Comparison of ENCODE assay signal across 8 cellular contexts in the genomic region with DNA sequence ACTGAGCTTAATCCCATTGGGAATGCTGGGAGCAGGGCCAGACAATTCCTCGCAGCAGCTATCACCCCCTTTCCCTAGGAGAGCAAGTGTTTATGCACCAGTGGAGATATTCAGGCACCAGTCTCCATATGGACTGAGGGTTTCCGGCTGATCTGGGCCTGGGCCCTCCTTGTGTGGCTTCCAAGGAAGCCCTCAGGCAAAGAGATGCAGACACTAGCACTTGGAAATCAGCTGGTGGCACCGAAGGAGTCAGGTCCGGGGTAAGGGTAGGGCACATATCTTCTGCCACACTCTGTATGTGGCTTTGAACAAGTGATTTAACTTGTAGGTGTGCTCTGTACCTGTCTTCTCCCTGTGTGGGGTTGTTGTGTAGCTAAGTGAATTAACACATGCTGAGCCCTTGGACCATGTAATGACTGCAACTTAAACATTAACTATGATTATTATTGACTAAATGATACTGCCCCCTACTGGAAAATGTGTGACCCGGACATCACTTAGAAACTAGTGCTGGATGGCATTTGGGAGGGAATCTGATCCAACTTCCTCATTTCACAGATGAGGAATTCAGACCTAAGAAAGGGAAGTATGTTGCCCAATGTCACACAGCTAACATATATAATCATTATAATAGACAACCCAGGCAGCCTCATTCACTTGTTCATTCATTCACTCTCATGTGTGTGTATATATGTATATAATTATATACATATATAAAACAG. TPM values are rescaled to one million over a fixed set of nuclear protein-coding genes. Genes with fewer than 3 reads are reported as not detected.
A peak's percentile ranks its signal among the peaks of the same experiment; 100 is the strongest.
DNase-seq lines count a peak whose midpoint lies in the region; ATAC-seq and TF ChIP-seq lines count a peak whose summit lies in the region.

No MANE protein-coding gene starts in this region.

- no peak overlapping the region for H3K9ac ChIP-seq in smooth muscle cell (ENCODE audit: low read depth)

- no peaks in the 10 kb centered on the region for H4K20me1 ChIP-seq in smooth muscle cell (ENCODE audit: low read depth)

- peak; percentile 22 for DNase-seq in stimulated activated CD4-positive, alpha-beta T cell treated with anti-CD3 and anti-CD28 coated beads, Interleukin-15, amount 100 ng/mL, for 24 hours
- no peak for DNase-seq in stimulated activated CD4-positive, alpha-beta T cell treated with anti-CD3 and anti-CD28 coated beads, Interleukin-2, amount 100 ng/mL, for 24 hours
- peak; percentile 30 for DNase-seq in NCI-H1105 (lab: John Stamatoyannopoulos, UW)
- no peak for DNase-seq in WERI-Rb-1
- DNase-seq in right atrium auricular region (ENCODE audit: low spot score), result no peak
- DNase-seq in smooth muscle cell (lab: John Stamatoyannopoulos, UW; ENCODE audit: unreplicated experiment), result no peak
- DNase-seq in epidermal melanocyte (ENCODE audit: insufficient read length, low spot score), result no peak

- H3K36me3 ChIP-seq in WERI-Rb-1 (no peaks in the 10 kb centered on the region), right atrium auricular region (no peaks in the 10 kb centered on the region), smooth muscle cell (ENCODE audit: low read depth) (no peaks in the 10 kb centered on the region)

- no peaks in the 10 kb centered on the region for H3K79me2 ChIP-seq in smooth muscle cell (ENCODE audit: low read depth)

- no peaks in the 10 kb centered on the region for H3K27me3 ChIP-seq in WERI-Rb-1 (ENCODE audit: insufficient read depth, low read depth, severe bottlenecking)
- no peaks in the 10 kb centered on the region for H3K27me3 ChIP-seq in right atrium auricular region
- H3K27me3 ChIP-seq in smooth muscle cell (ENCODE audit: low read depth), result no peaks in the 10 kb centered on the region

- no peaks in the 10 kb centered on the region for H3F3A ChIP-seq in smooth muscle cell (ENCODE audit: low read depth)

- WGBS in smooth muscle cell (ENCODE audit: low lambda C conversion rate), result 54% methylated on average over 5 of the region's 5 CpGs

- no peaks in the 10 kb centered on the region for H3K4me1 ChIP-seq in right atrium auricular region
- H3K4me1 ChIP-seq in smooth muscle cell (ENCODE audit: low read depth), result no peaks in the 10 kb centered on the region

- H3K27ac ChIP-seq in WERI-Rb-1 (no peak overlapping the region), right atrium auricular region (no peak overlapping the region), smooth muscle cell (ENCODE audit: low read depth) (no peak overlapping the region)

- H2AFZ ChIP-seq in smooth muscle cell (ENCODE audit: low read depth), result no peak overlapping the region

- H3K9me3 ChIP-seq in WERI-Rb-1 (ENCODE audit: severe bottlenecking), result no peaks in the 10 kb centered on the region
- no peaks in the 10 kb centered on the region for H3K9me3 ChIP-seq in right atrium auricular region
- no peaks in the 10 kb centered on the region for H3K9me3 ChIP-seq in smooth muscle cell (replicated peaks; ENCODE audit: low read depth)

- TF ChIP-seq CTCF in WERI-Rb-1 (IDR thresholded peaks at IDR 0.05; ENCODE audit: low read depth, low read length) (peak; percentile 44), right atrium auricular region (IDR thresholded peaks at IDR 0.05) (peak; percentile 47 to 66), smooth muscle cell (IDR thresholded peaks at IDR 0.05; ENCODE audit: borderline replicate concordance, insufficient read depth, poor library complexity, severe bottlenecking) (peak; percentile 58)

- ATAC-seq in HG02588 (IDR thresholded peaks at IDR 0.05; ENCODE audit: unreplicated experiment), result no peak

- H3K4me3 ChIP-seq in WERI-Rb-1 (ENCODE audit: low read depth, low read length) (no peak overlapping the region), right atrium auricular region (no peak overlapping the region), smooth muscle cell (no peak overlapping the region)

- no peak overlapping the region for H3K4me2 ChIP-seq in smooth muscle cell

RNA-seq across cellular contexts. Expression of gene WFDC2, which starts 19.3 kb away (rescaled TPM):
- total RNA-seq in right atrium auricular region (10 to 100 TPM in 1 of 2 donors, not detected in 1; 12.4 TPM), smooth muscle cell (3.0 and 5.7 TPM in 2 replicates)
- polyA plus RNA-seq in smooth muscle cell, result 9.5 and 42.9 TPM in 2 replicates

RNA-seq across cellular contexts. Expression of gene PIGT, which starts 34.3 kb away (rescaled TPM):
- total RNA-seq in right atrium auricular region (100 to 1,000 TPM; 140 to 168 TPM), smooth muscle cell (90.7 and 99.5 TPM in 2 replicates)
- 169 and 206 TPM in 2 replicates for polyA plus RNA-seq in smooth muscle cell

RNA-seq across cellular contexts. Expression of gene DBNDD2, which starts 42.2 kb away (rescaled TPM):
- total RNA-seq in right atrium auricular region (100 to 1,000 TPM; 139 to 159 TPM), smooth muscle cell (5.9 and 6.4 TPM in 2 replicates)
- 2.9 and 11.0 TPM in 2 replicates for polyA plus RNA-seq in smooth muscle cell

Comparison
In these comparisons a context has a peak if more than half of its experiments do, and no peak if none do; other contexts are left out.
1. DNase-seq: peak in stimulated activated CD4-positive, alpha-beta T cell treated with anti-CD3 and anti-CD28 coated beads, Interleukin-15, amount 100 ng/mL, for 24 hours (single experiment) and NCI-H1105 (single experiment); none in stimulated activated CD4-positive, alpha-beta T cell treated with anti-CD3 and anti-CD28 coated beads, Interleukin-2, amount 100 ng/mL, for 24 hours (0 of 2), WERI-Rb-1 (single experiment), right atrium auricular region (single experiment), smooth muscle cell (single experiment) and epidermal melanocyte (single experiment).
2. RNA of gene DBNDD2, which starts 42.2 kb away (total RNA-seq): 139 to 159 TPM in right atrium auricular region; 5.9 to 6.4 TPM in smooth muscle cell; every median in the first group is over 10 times any median in the second.
3. Peak in every context shown above with its lines, with median percentiles within 50 percentile points of each other: CTCF ChIP-seq.